26 cellular contexts compared by ENCODE assay signal in genomic region chr10:1896153-1896552, GRCh38.
"Had no signal": no experiment of that assay in that cellular context is flagged by ENCODE, and none has a peak within 500 bp of the region (broad histone marks: within the 10 kb centered on the region; RNA-seq: fewer than 3 reads in every experiment).

No MANE protein-coding gene starts in this region.

- H3K36me3 ChIP-seq: brain microvascular endothelial cell, esophagus squamous epithelium, gastroesophageal sphincter, WERI-Rb-1 had no signal

- H3K4me1 ChIP-seq: esophagus squamous epithelium, gastroesophageal sphincter had no signal

- H3K4me3 ChIP-seq: esophagus squamous epithelium, gastroesophageal sphincter had no signal

- DNase-seq: activated B cell treated with CpG ODN at 0.5 μM for 24 hours; activated CD4-positive, alpha-beta T cell treated with anti-CD3 and anti-CD28 coated beads for 48 hours; activated CD4-positive, alpha-beta T cell treated with anti-CD3 and anti-CD28 coated beads, Interleukin-2, amount 50 U/mL, for 4 hours; activated CD8-positive, alpha-beta memory T cell treated with anti-CD3 and anti-CD28 coated beads for 24 hours; activated CD8-positive, alpha-beta T cell treated with anti-CD3 and anti-CD28 coated beads for 36 hours; activated effector memory CD4-positive, alpha-beta T cell treated with Interleukin-2 at 50 U/mL for 16 hours; activated gamma-delta T cell treated with Interleukin-2 at 50 U/mL for 16 hours; activated naive CD4-positive, alpha-beta T cell treated with anti-CD3 and anti-CD28 coated beads, Interleukin-2, amount 50 U/mL, for 16 hours; activated naive CD4-positive, alpha-beta T cell treated with Interleukin-2 at 50 U/mL for 16 hours; activated T-cell treated with anti-CD3 and anti-CD28 coated beads, Interleukin-2, amount 50 U/mL, for 4 hours; amniotic stem cell; anterior cingulate cortex; brain microvascular endothelial cell; cortex of kidney; dermis blood vessel endothelial cell; effector CD4-positive, alpha-beta T cell; esophagus squamous epithelium; foreskin melanocyte; T-helper 1 cell; T-helper 17 cell; T1000; WERI-Rb-1 had no signal

- ATAC-seq: activated CD4-positive, CD25-positive, alpha-beta regulatory T cell treated with anti-CD3 and anti-CD28 coated beads, Interleukin-2, amount 50 U/mL, for 24 hours; activated CD8-positive, alpha-beta T cell treated with anti-CD3 and anti-CD28 coated beads for 36 hours; activated T-cell treated with anti-CD3 and anti-CD28 coated beads, Interleukin-2, amount 50 U/mL, for 4 hours; activated T-helper 17 cell treated with anti-CD3 and anti-CD28 coated beads, Interleukin-2, amount 50 U/mL, for 72 hours; gastroesophageal sphincter; T-helper 17 cell had no signal

- H3K27me3 ChIP-seq: brain microvascular endothelial cell had no signal

- H3K27ac ChIP-seq: brain microvascular endothelial cell, epithelial cell of prostate, esophagus squamous epithelium, gastroesophageal sphincter, WERI-Rb-1 had no signal

- H3K9me3 ChIP-seq: esophagus squamous epithelium, gastroesophageal sphincter had no signal
